8 cellular contexts compared by ENCODE assay signal in the genomic region with DNA sequence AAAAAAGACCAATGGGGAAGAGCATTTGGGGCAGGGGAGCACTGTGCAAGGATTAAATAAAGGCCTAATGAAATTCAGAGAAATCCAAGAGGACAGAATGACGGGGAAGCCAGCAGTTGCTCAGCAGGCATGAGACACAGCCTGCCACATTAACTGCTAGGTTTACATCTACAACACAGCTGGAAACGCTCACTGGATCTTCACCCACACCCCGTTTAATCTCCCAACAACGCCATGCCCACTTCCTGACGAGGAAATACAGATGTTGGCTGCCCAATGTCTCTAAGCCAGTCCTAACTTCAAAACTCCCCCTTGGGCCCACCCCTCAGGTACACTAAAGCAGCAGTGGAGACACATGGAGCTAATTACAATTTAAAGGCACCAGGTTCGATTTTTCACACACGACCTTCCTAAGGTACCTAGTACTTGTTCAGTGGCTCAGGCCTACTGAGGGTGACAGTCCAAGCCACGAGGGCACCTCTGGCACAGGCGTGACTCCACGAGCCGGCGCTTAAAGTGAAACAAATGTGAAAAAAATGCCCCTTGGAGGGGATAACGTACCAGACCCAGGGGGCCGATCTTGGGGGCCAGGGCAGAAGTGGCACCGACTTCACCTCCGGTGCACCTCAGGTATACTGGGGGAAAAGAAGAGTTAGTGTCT. TPM values are rescaled to one million over a fixed set of nuclear protein-coding genes. Genes with fewer than 3 reads are reported as not detected.
A peak's percentile ranks its signal among the peaks of the same experiment; 100 is the strongest.
DNase-seq lines count a peak whose midpoint lies in the region; ATAC-seq and TF ChIP-seq lines count a peak whose summit lies in the region.

No MANE protein-coding gene starts in this region.

- H3K27me3 ChIP-seq in right atrium auricular region (no peaks in the 10 kb centered on the region), gastrocnemius medialis (no peaks in the 10 kb centered on the region)

- H3K4me3 ChIP-seq in right atrium auricular region (peak overlapping the region; percentile 82 to 87), gastrocnemius medialis (peak overlapping the region; percentile 76 to 97 (median 88))

- H3K4me1 Mint-ChIP-seq in CD14-positive monocyte, result peaks cover 45% of the 10 kb centered on the region
- H3K4me1 Mint-ChIP-seq in activated naive CD4-positive, alpha-beta T cell treated with anti-CD3 and anti-CD28 coated beads, Interleukin-2, amount 50 U/mL, for 24 hours, result peaks cover 32% of the 10 kb centered on the region

- ATAC-seq in HG03135 (IDR thresholded peaks at IDR 0.05; ENCODE audit: unreplicated experiment) (peak; percentile 0), gastrocnemius medialis (peak; percentile 8 to 12)

- peaks cover 0 to 1% (median 0%) of the 10 kb centered on the region in 3 donors for H3K27me3 Mint-ChIP-seq in CD14-positive monocyte (ENCODE audit: low read depth in 3 of 3)
- no peaks in the 10 kb centered on the region for H3K27me3 Mint-ChIP-seq in activated naive CD4-positive, alpha-beta T cell treated with anti-CD3 and anti-CD28 coated beads, Interleukin-2, amount 50 U/mL, for 24 hours

- peak overlapping the region; percentile 92 to 96 (median 96) for H3K27ac Mint-ChIP-seq in CD14-positive monocyte
- H3K27ac Mint-ChIP-seq in activated naive CD4-positive, alpha-beta T cell treated with anti-CD3 and anti-CD28 coated beads, Interleukin-2, amount 50 U/mL, for 24 hours, result peak overlapping the region; percentile 99

- DNase-seq in CD14-positive monocyte (ENCODE audit: low spot score) (no peak), right atrium auricular region (ENCODE audit: low spot score) (no peak), gastrocnemius medialis (peak in 1 of 2 donors; percentile 42), germinal center (ENCODE audit: low spot score) (no peak), NCI-H128 (lab: John Stamatoyannopoulos, UW; ENCODE audit: unreplicated experiment) (no peak), GM10248 (ENCODE audit: extremely low spot score) (no peak)

- H3K27ac ChIP-seq in right atrium auricular region (peak overlapping the region; percentile 95 to 96), gastrocnemius medialis (peak overlapping the region; percentile 93 to 97 (median 94))

- no peaks in the 10 kb centered on the region for H3K9me3 ChIP-seq in right atrium auricular region
- no peaks in the 10 kb centered on the region for H3K9me3 ChIP-seq in gastrocnemius medialis

- in situ Hi-C loops in gastrocnemius medialis (cut with MboI; ENCODE audit: low sequenced_read_pairs in 4 of 4), result no loop called here

- no peak for TF ChIP-seq POLR2A in gastrocnemius medialis (IDR thresholded peaks at IDR 0.05)

- no peaks in the 10 kb centered on the region for H3K9me3 Mint-ChIP-seq in CD14-positive monocyte
- H3K9me3 Mint-ChIP-seq in activated naive CD4-positive, alpha-beta T cell treated with anti-CD3 and anti-CD28 coated beads, Interleukin-2, amount 50 U/mL, for 24 hours, result no peaks in the 10 kb centered on the region

- H3K4me3 Mint-ChIP-seq in CD14-positive monocyte, result peak overlapping the region; percentile 93 to 97
- H3K4me3 Mint-ChIP-seq in activated naive CD4-positive, alpha-beta T cell treated with anti-CD3 and anti-CD28 coated beads, Interleukin-2, amount 50 U/mL, for 24 hours, result peak overlapping the region; percentile 95

- peaks cover 0 to 53% of the 10 kb centered on the region in 2 donors for H3K4me1 ChIP-seq in right atrium auricular region
- H3K4me1 ChIP-seq in gastrocnemius medialis, result peaks cover 35 to 43% of the 10 kb centered on the region in 2 donors

- peaks cover 43 to 62% of the 10 kb centered on the region in 2 donors for H3K36me3 Mint-ChIP-seq in CD14-positive monocyte
- peaks cover 40% of the 10 kb centered on the region for H3K36me3 Mint-ChIP-seq in activated naive CD4-positive, alpha-beta T cell treated with anti-CD3 and anti-CD28 coated beads, Interleukin-2, amount 50 U/mL, for 24 hours

- no peak for TF ChIP-seq CTCF in CD14-positive monocyte (IDR thresholded peaks at IDR 0.05)
- TF ChIP-seq CTCF in right atrium auricular region (IDR thresholded peaks at IDR 0.05), result no peak
- TF ChIP-seq CTCF in gastrocnemius medialis (IDR thresholded peaks at IDR 0.05 in 4 of 5, conservative IDR thresholded peaks at IDR 0.05 in 1 of 5), result no peak
- no peak for TF ChIP-seq CTCF in GM10248 (IDR thresholded peaks at IDR 0.05; ENCODE audit: control extremely low read depth, extremely low read depth, low read depth, missing control alignments)

- POLR2A ChIA-PET in GM10248 (lab: Yijun Ruan, JAX), result interaction anchor here (0.5 to 2.8 kb wide), 15 partner anchors 10 to 619 kb away, joined by 3 to 22 read pairs (median 5); partner anchors contain the start of genes RALGPS1, SLC2A8 and ZNF79

- intact Hi-C loops in CD14-positive monocyte (cut with micrococcal nuclease), result loop anchor here (2.0 to 10.0 kb wide), 3 partner anchors 25 to 225 kb away; partner anchors contain the start of genes SLC2A8 (in 1 of the 2) and ZNF79 (in 1 of the 2)
- intact Hi-C loops in gastrocnemius medialis (cut with DNase I; ENCODE audit: low total_unique reads), result loop anchor here (5.0 to 10.0 kb wide), 3 partner anchors 165 to 447 kb away; partner anchors contain the start of gene ST6GALNAC6

- CTCF ChIA-PET in GM10248 (lab: Yijun Ruan, JAX), result interaction anchor here (0.7 to 1.3 kb wide), 3 partner anchors 21 to 419 kb away, joined by 3 read pairs; partner anchors contain the start of gene TOR2A

- peaks cover 58% of the 10 kb centered on the region for H3K36me3 ChIP-seq in right atrium auricular region
- peaks cover 0 to 51% of the 10 kb centered on the region in 2 donors for H3K36me3 ChIP-seq in gastrocnemius medialis

RNA-seq across cellular contexts. Expression of gene RPL12, which starts 0.9 kb away (rescaled TPM):
- 100 to 1,000 TPM; 417 to 490 TPM for polyA plus RNA-seq in CD14-positive monocyte
- total RNA-seq in right atrium auricular region, result 1,000 to 10,000 TPM in 1 of 2 donors, 100 to 1,000 TPM in 1; 623 to 1,266 TPM
- total RNA-seq in gastrocnemius medialis, result 1,000 to 10,000 TPM; 1,654 to 2,251 (median 1,749) TPM

RNA-seq across cellular contexts. Expression of gene LRSAM1, which starts 1.0 kb away (rescaled TPM):
- 1 to 10 TPM; 6.0 to 8.2 TPM for polyA plus RNA-seq in CD14-positive monocyte
- 10 to 100 TPM; 12.0 to 23.1 TPM for total RNA-seq in right atrium auricular region
- total RNA-seq in gastrocnemius medialis, result 10 to 100 TPM; 10.2 to 17.3 (median 16.1) TPM

RNA-seq across cellular contexts. Expression of gene ZNF79, which starts 26.1 kb away (rescaled TPM):
- polyA plus RNA-seq in CD14-positive monocyte, result 1 to 10 TPM; 1.4 to 2.0 TPM
- total RNA-seq in right atrium auricular region (1 to 10 TPM; 5.7 TPM), gastrocnemius medialis (1 to 10 TPM; 3.9 to 9.3 (median 6.4) TPM)

RNA-seq across cellular contexts. Expression of gene SLC2A8, which starts 53.3 kb away (rescaled TPM):
- 1 to 10 TPM; 6.6 to 8.7 TPM for polyA plus RNA-seq in CD14-positive monocyte
- total RNA-seq in right atrium auricular region, result 10 to 100 TPM; 19.2 to 19.8 TPM
- total RNA-seq in gastrocnemius medialis, result 10 to 100 TPM; 19.8 to 31.2 (median 25.7) TPM
